Comparison of ENCODE assay signal across 17 cellular contexts in genomic region chr5:10559151-10559550, GRCh38.
"Had no signal": no experiment of that assay in that cellular context is flagged by ENCODE, and none has a peak within 500 bp of the region (broad histone marks: within the 10 kb centered on the region; RNA-seq: fewer than 3 reads in every experiment).

No MANE protein-coding gene starts in this region.

- H3K27me3 ChIP-seq: foreskin keratinocyte, ovary, right atrium auricular region had no signal

- H3K4me3 ChIP-seq: coronary artery, hepatocyte, ovary, right atrium auricular region, tibial artery had no signal

- DNase-seq: effector CD4-positive, alpha-beta T cell; endodermal cell; erythroblast; kidney glomerular epithelial cell; mammary epithelial cell; natural killer cell; ovary; small intestine; stimulated activated CD4-positive, alpha-beta T cell treated with anti-CD3 and anti-CD28 coated beads, Interleukin-12 subunit alpha, Interleukin-12 subunit beta, amount 100 ng/mL, for 4 hours; stimulated activated naive CD8-positive, alpha-beta T cell treated with anti-CD3 and anti-CD28 coated beads, Interleukin-15, Interleukin-2, amounts not matched to agents 100 U/mL and 50 U/mL, for 24 hours; tibial artery had no signal

- ATAC-seq: foreskin keratinocyte; natural killer cell; stimulated activated naive CD8-positive, alpha-beta T cell treated with anti-CD3 and anti-CD28 coated beads, Interleukin-15, Interleukin-2, amounts not matched to agents 100 U/mL and 50 U/mL, for 24 hours had no signal

- H3K36me3 Mint-ChIP-seq: mesothelial cell of epicardium, natural killer cell had no signal

- H3K27ac Mint-ChIP-seq: endodermal cell, natural killer cell had no signal

- H3K4me1 Mint-ChIP-seq: neural crest cell had no signal

- H3K9me3 ChIP-seq: ovary, right atrium auricular region, tibial artery had no signal

- H3K9me3 Mint-ChIP-seq: endodermal cell, mesothelial cell of epicardium, natural killer cell, neural crest cell had no signal

- H3K79me2 ChIP-seq: hepatocyte had no signal

- H3K4me2 ChIP-seq: hepatocyte had no signal

- H3K4me3 Mint-ChIP-seq: endodermal cell, mesothelial cell of epicardium, natural killer cell, neural crest cell had no signal

- H3K27ac ChIP-seq: coronary artery, foreskin keratinocyte, hepatocyte, ovary, right atrium auricular region, tibial artery had no signal

- H2AFZ ChIP-seq: hepatocyte had no signal

- H3K36me3 ChIP-seq: ovary, right atrium auricular region, tibial artery had no signal
